Comparison of ENCODE assay signal across 25 cellular contexts in genomic region chrX:25105251-25105650, GRCh38.
DNase-seq lines count a peak whose midpoint lies in the region; ATAC-seq and TF ChIP-seq lines count a peak whose summit lies in the region.
"Had no signal": no experiment of that assay in that cellular context is flagged by ENCODE, and none has a peak within 500 bp of the region (broad histone marks: within the 10 kb centered on the region; RNA-seq: fewer than 3 reads in every experiment).

No MANE protein-coding gene starts in this region.

- H2BK15ac ChIP-seq in H9 (ENCODE audit: low read depth, low read length) = no peak overlapping the region

- H3K27me3 ChIP-seq in H9 (ENCODE audit: insufficient read depth, low read length) (no peaks in the 10 kb centered on the region), neuron (ENCODE audit: insufficient read depth, low read length) (no peaks in the 10 kb centered on the region), PC-9 (ENCODE audit: insufficient read depth, low read depth) (no peaks in the 10 kb centered on the region), right lobe of liver (no peaks in the 10 kb centered on the region)

- WGBS in H9 (ENCODE audit: extremely low coverage, insufficient read length, low lambda C conversion rate) = no CpG with 5 or more reads among the region's 4 CpGs
- WGBS in right lobe of liver (ENCODE audit: insufficient coverage, low coverage, low lambda C conversion rate, missing lambda C conversion rate) = 45% methylated on average over 4 of the region's 4 CpGs

- no peak overlapping the region for H4K5ac ChIP-seq in H9 (ENCODE audit: insufficient read length, low read depth, low read length)

- no peaks in the 10 kb centered on the region for H3K23me2 ChIP-seq in H9 (ENCODE audit: insufficient read length, low read depth, low read length, poor library complexity, severe bottlenecking)

- H3K27ac Mint-ChIP-seq in H9 (peak overlapping the region in 2 of 3 experiments; percentile 34 to 74; a peak in 3 of 7 replicates), WTC11 (peak overlapping the region; percentile 60)
- H3K27ac Mint-ChIP-seq: CD4-positive, alpha-beta T cell had no signal

- no peak for TF ChIP-seq POLR2A in right lobe of liver (IDR thresholded peaks at IDR 0.05)

- ATAC-seq in WTC11 = peak; percentile 80
- no peak for ATAC-seq in right lobe of liver
- ATAC-seq: GM12878, Right ventricle myocardium inferior had no signal

- H4K91ac ChIP-seq in H9 (ENCODE audit: insufficient read length, low read depth, low read length) = no peak overlapping the region

- DNase-seq in H9 (peak; percentile 32), WTC11 (ENCODE audit: low spot score) (no peak), iPS-NIHi7 (ENCODE audit: extremely low spot score) (peak; percentile 31), germinal center (ENCODE audit: low spot score) (no peak), PC-9 (no peak), NCI-H446 treated with DMSO at 0.1 percent for 48 hours (lab: John Stamatoyannopoulos, UW) (no peak), right lobe of liver (no peak)
- DNase-seq: CD4-positive, alpha-beta T cell; COR-L47; DMS79; GOT3; IMR-90; NCI-H1092 treated with DMSO at 0.1 percent for 48 hours; NCI-H1436 treated with DMSO at 0.1 percent for 48 hours; NCI-H2029; NCI-H2171; NCI-H345; NCI-H526; OCI-M1 had no signal

- H3K4me1 Mint-ChIP-seq in H9 (peaks cover 14 to 18% of the 10 kb centered on the region in 2 experiments), WTC11 (peaks cover 14% of the 10 kb centered on the region)

- no peaks in the 10 kb centered on the region for H3K9me2 ChIP-seq in PC-9 (ENCODE audit: insufficient read depth)

- H2BK120ac ChIP-seq in H9 (ENCODE audit: low read depth, low read length, poor library complexity, severe bottlenecking) = no peak overlapping the region

- TF ChIP-seq CTCF in H9 (conservative IDR thresholded peaks at IDR 0.05) (no peak), WTC11 (IDR thresholded peaks at IDR 0.05) (no peak), PC-9 (conservative IDR thresholded peaks at IDR 0.05) (no peak), right lobe of liver (IDR thresholded peaks at IDR 0.05) (no peak)

- no peak overlapping the region for H3K56ac ChIP-seq in H9 (ENCODE audit: insufficient read length, low read depth, low read length)

- CTCF ChIA-PET in WTC11 (lab: Charles Lee) (interaction anchor here (0.6 kb wide), 1 partner anchor 38 kb away, joined by 3 read pairs; no protein-coding TSS in a partner anchor), PC-9 (lab: Charles Lee) (no interaction called here)

- no peak overlapping the region for H3K18ac ChIP-seq in H9 (ENCODE audit: insufficient read length, low read depth, low read length)

- H2AK5ac ChIP-seq in H9 (ENCODE audit: insufficient read length, low read length) = no peak overlapping the region

- no peak overlapping the region for H4K8ac ChIP-seq in H9 (replicated peaks; ENCODE audit: insufficient read length, low read depth, low read length)

- no peak overlapping the region for H3K23ac ChIP-seq in H9 (ENCODE audit: insufficient read length, low read depth, low read length)

- peaks cover 3% of the 10 kb centered on the region; the same call in 1 of the 2 replicates for H3K4me1 ChIP-seq in H9 (ENCODE audit: insufficient read depth, low read length)
- H3K4me1 ChIP-seq in neuron (ENCODE audit: insufficient read depth, low read length) = peaks cover 6% of the 10 kb centered on the region
- no peaks in the 10 kb centered on the region for H3K4me1 ChIP-seq in PC-9 (replicated peaks; ENCODE audit: insufficient read depth)
- no peaks in the 10 kb centered on the region for H3K4me1 ChIP-seq in right lobe of liver
- H3K4me1 ChIP-seq: BLaER1 had no signal

- H2BK5ac ChIP-seq in H9 (ENCODE audit: insufficient read length, low read length) = no peak overlapping the region

- H3K27ac ChIP-seq in H9 (ENCODE audit: insufficient read length, low read depth, low read length) = no peak overlapping the region
- H3K27ac ChIP-seq in PC-9 = no peak overlapping the region
- no peak overlapping the region for H3K27ac ChIP-seq in right lobe of liver
- H3K27ac ChIP-seq: BLaER1, HL-60, KMS-11 had no signal

- no TSS peak for BruUV-seq in PC-9 (replicated peaks; lab: Mats Ljungman, UMichigan)

- H3K9me3 ChIP-seq in H9 (ENCODE audit: control insufficient read depth, low read depth, low read length) (no peaks in the 10 kb centered on the region), neuron (ENCODE audit: low read length) (no peaks in the 10 kb centered on the region), PC-9 (ENCODE audit: insufficient read depth, low read depth) (no peaks in the 10 kb centered on the region), right lobe of liver (no peaks in the 10 kb centered on the region)
- H3K9me3 ChIP-seq: BLaER1 had no signal

- H3K27me3 Mint-ChIP-seq in H9 (ENCODE audit: low read depth) (no peaks in the 10 kb centered on the region), WTC11 (ENCODE audit: low read depth) (no peaks in the 10 kb centered on the region)
- H3K27me3 Mint-ChIP-seq: CD4-positive, alpha-beta T cell had no signal

- H3K4me3 ChIP-seq in neuron (ENCODE audit: low read length) (no peak overlapping the region), PC-9 (no peak overlapping the region), right lobe of liver (no peak overlapping the region)
- H3K4me3 ChIP-seq: BLaER1, GM12878 had no signal

- H3K79me1 ChIP-seq in H9 (ENCODE audit: insufficient read depth, low read depth, low read length, poor library complexity, severe bottlenecking) = no peaks in the 10 kb centered on the region

- no peaks in the 10 kb centered on the region for H3K36me3 ChIP-seq in neuron (ENCODE audit: insufficient read depth, low read length)
- H3K36me3 ChIP-seq in PC-9 (ENCODE audit: low read depth) = no peaks in the 10 kb centered on the region
- H3K36me3 ChIP-seq in right lobe of liver = no peaks in the 10 kb centered on the region
- H3K36me3 ChIP-seq: BLaER1 had no signal

- H3K4me2 ChIP-seq in H9 (ENCODE audit: insufficient read depth, insufficient read length, low read length) (no peak overlapping the region), PC-9 (no peak overlapping the region)
- H3K4me2 ChIP-seq: BLaER1, KMS-11 had no signal

- H2BK12ac ChIP-seq in H9 (ENCODE audit: insufficient read length, low read depth, low read length) = no peak overlapping the region

- no peak overlapping the region for H3K14ac ChIP-seq in H9 (ENCODE audit: insufficient read depth, low read length)

- H3K4me3 Mint-ChIP-seq in H9 (no peak overlapping the region; a peak in 1 of 5 replicates), WTC11 (no peak overlapping the region)
- H3K4me3 Mint-ChIP-seq: CD4-positive, alpha-beta T cell had no signal

- H2AFZ ChIP-seq in H9 (ENCODE audit: low read length) (no peak overlapping the region), neuron (ENCODE audit: low read depth, low read length) (peak overlapping the region; percentile 1), PC-9 (no peak overlapping the region)

- H3K9me3 Mint-ChIP-seq in H9 (peaks cover 4% of the 10 kb centered on the region in 2 experiments; a peak in 2 of 5 replicates), WTC11 (peaks cover 3% of the 10 kb centered on the region; the same call in 1 of the 2 replicates)
- H3K9me3 Mint-ChIP-seq: CD4-positive, alpha-beta T cell had no signal

- H3K36me3 Mint-ChIP-seq in H9 (ENCODE audit: insufficient read depth in 1 of 3, low read depth in 3 of 3) (peaks cover 0 to 6% (median 0%) of the 10 kb centered on the region in 3 experiments; a peak in 2 of 7 replicates), WTC11 (no peaks in the 10 kb centered on the region)

- H4K20me1 ChIP-seq in H9 (ENCODE audit: control insufficient read depth, insufficient read depth, insufficient read length) (no peaks in the 10 kb centered on the region), PC-9 (ENCODE audit: insufficient read depth) (no peaks in the 10 kb centered on the region)
- H4K20me1 ChIP-seq: BLaER1 had no signal

- H3K4ac ChIP-seq in H9 (ENCODE audit: low read depth, low read length) = no peak overlapping the region

- H3T11ph ChIP-seq in H9 (ENCODE audit: low read length) = no peak overlapping the region

- H2BK20ac ChIP-seq in H9 (ENCODE audit: low read depth, low read length, poor library complexity, severe bottlenecking) = no peak overlapping the region

- H3K9ac ChIP-seq in H9 (ENCODE audit: extremely low read depth, insufficient read length, low read length) = no peak overlapping the region
- H3K9ac ChIP-seq: BLaER1, KMS-11 had no signal

- intact Hi-C loops in PC-9 (cut with micrococcal nuclease; ENCODE audit: unreplicated experiment) = no loop called here
- intact Hi-C loops in right lobe of liver (cut with DNase I) = no loop called here

- H3K79me2 ChIP-seq in H9 (ENCODE audit: insufficient read depth, low read length) = no peaks in the 10 kb centered on the region
- no peaks in the 10 kb centered on the region for H3K79me2 ChIP-seq in PC-9 (ENCODE audit: low read depth)

- no peaks in the 10 kb centered on the region for H3F3A ChIP-seq in PC-9 (ENCODE audit: insufficient read depth, low read depth)

- POLR2A ChIA-PET in WTC11 (lab: Charles Lee) = no interaction called here
- POLR2A ChIA-PET in PC-9 (lab: Charles Lee; ENCODE audit: unreplicated experiment) = no interaction called here

TF ChIP-seq in WTC11, 78 proteins besides CTCF, POLR2A, EP300 and RAD21:
- no peak for TF ChIP-seq HMGA2 (CRISPR knock-in tag; IDR thresholded peaks at IDR 0.05)
- no peak for TF ChIP-seq OVOL2 (CRISPR knock-in tag; IDR thresholded peaks at IDR 0.05; ENCODE audit: borderline replicate concordance)

Comparison
In these comparisons a context has a peak if more than half of its experiments do, and no peak if none do; other contexts are left out.
1. DNase-seq: peak in H9 (single experiment) and iPS-NIHi7 (single experiment); none in WTC11 (single experiment), germinal center (single experiment), PC-9 (0 of 2), NCI-H446 treated with DMSO at 0.1 percent for 48 hours (single experiment) and right lobe of liver (0 of 3).